20 cellular contexts compared by ENCODE assay signal in the genomic region with DNA sequence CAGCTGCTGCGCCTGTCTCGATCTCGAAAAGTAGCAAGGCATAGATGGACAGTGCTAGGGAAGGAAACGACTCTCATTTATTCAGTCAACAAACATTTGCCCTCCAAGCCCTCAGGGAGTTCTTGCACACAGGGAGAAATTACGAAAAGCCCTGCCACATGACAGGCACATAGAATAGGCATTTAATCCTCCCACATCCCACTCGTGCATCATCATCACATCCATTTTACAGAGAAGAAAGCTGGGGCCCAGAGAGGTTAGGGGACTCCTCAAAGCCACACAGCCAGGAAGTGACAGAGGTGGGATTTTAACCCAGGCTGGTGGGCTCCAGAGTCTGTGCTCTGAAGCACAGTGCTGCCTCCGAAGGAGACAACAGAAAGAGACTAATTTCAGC. TPM values are rescaled to one million over a fixed set of nuclear protein-coding genes. Genes with fewer than 3 reads are reported as not detected.
DNase-seq lines count a peak whose midpoint lies in the region; ATAC-seq, FAIRE-seq and TF ChIP-seq lines count a peak whose summit lies in the region.
"Had no signal": no experiment of that assay in that cellular context is flagged by ENCODE, and none has a peak within 500 bp of the region (broad histone marks: within the 10 kb centered on the region; RNA-seq: fewer than 3 reads in every experiment).

No MANE protein-coding gene starts in this region.

- no peak overlapping the region for H4K91ac ChIP-seq in trophoblast cell (ENCODE audit: low read depth, low read length)

- no peak for TF ChIP-seq POLR2A in K562 (conservative IDR thresholded peaks at IDR 0.05)

- H3K36me3 Mint-ChIP-seq in activated CD4-positive, alpha-beta T cell treated with anti-CD3 and anti-CD28 coated beads, Interleukin-2, amount 10 ng/mL, durations not matched to agents 7 days and 5 days (ENCODE audit: low read depth): no peaks in the 10 kb centered on the region

- CTCF ChIA-PET in activated CD4-positive, alpha-beta T cell treated with anti-CD3 and anti-CD28 coated beads, Interleukin-2, amount 10 ng/mL, durations not matched to agents 7 days and 5 days (lab: Charles Lee): interaction anchor here (0.6 to 1.3 kb wide), 3 partner anchors 14 to 587 kb away, joined by 3 to 6 read pairs (median 3); no protein-coding TSS in a partner anchor
- CTCF ChIA-PET in K562 (lab: Yijun Ruan, JAX; ENCODE audit: low intra/inter-chr PET ratio): no interaction called here

- H2BK120ac ChIP-seq in trophoblast cell (ENCODE audit: insufficient read depth, low read length, poor library complexity): no peak overlapping the region

- H2AFZ ChIP-seq in K562 (ENCODE audit: low read depth, low read length) (no peak overlapping the region), trophoblast cell (ENCODE audit: insufficient read depth, low read length, poor library complexity) (no peak overlapping the region)
- H2AFZ ChIP-seq: GM23248 had no signal

- TF ChIP-seq CTCF in K562 (IDR thresholded peaks at IDR 0.05 in 2 of 3, conservative IDR thresholded peaks at IDR 0.05 in 1 of 3; ENCODE audit: insufficient read depth in 2 of 3, low read depth in 1 of 3, low read length in 3 of 3): no peak

- H3K27me3 Mint-ChIP-seq in activated CD4-positive, alpha-beta T cell treated with anti-CD3 and anti-CD28 coated beads, Interleukin-2, amount 10 ng/mL, durations not matched to agents 7 days and 5 days: no peaks in the 10 kb centered on the region
- H3K27me3 Mint-ChIP-seq: CD4-positive, alpha-beta T cell had no signal

- H3K14ac ChIP-seq in trophoblast cell (ENCODE audit: low read length): no peak overlapping the region

- no peaks in the 10 kb centered on the region for H3K4me1 Mint-ChIP-seq in activated CD4-positive, alpha-beta T cell treated with anti-CD3 and anti-CD28 coated beads, Interleukin-2, amount 10 ng/mL, durations not matched to agents 7 days and 5 days

- WGBS in K562 (ENCODE audit: insufficient coverage, low coverage, missing lambda C conversion rate): 3% methylated on average over 7 of the region's 7 CpGs
- WGBS in trophoblast cell (ENCODE audit: extremely low coverage, insufficient coverage, insufficient read length): no CpG with 5 or more reads among the region's 7 CpGs

- H3K9me1 ChIP-seq in K562 (ENCODE audit: control insufficient read depth, insufficient read depth, low read length): no peaks in the 10 kb centered on the region

- in situ Hi-C loops in K562 (cut with MboI): no loop called here

- H3K4me2 ChIP-seq in K562 (ENCODE audit: insufficient read depth, low read length): no peak overlapping the region
- H3K4me2 ChIP-seq in trophoblast cell (ENCODE audit: low read length): no peak overlapping the region
- H3K4me2 ChIP-seq: A549 had no signal

- no peaks in the 10 kb centered on the region for H3K9me3 Mint-ChIP-seq in activated CD4-positive, alpha-beta T cell treated with anti-CD3 and anti-CD28 coated beads, Interleukin-2, amount 10 ng/mL, durations not matched to agents 7 days and 5 days
- H3K9me3 Mint-ChIP-seq: CD4-positive, alpha-beta T cell had no signal

- no peaks in the 10 kb centered on the region; the same call in none of the 2 replicates for H4K20me1 ChIP-seq in K562 (replicated peaks; ENCODE audit: control insufficient read depth, insufficient read depth, low read length)

- H3K27me3 ChIP-seq in K562 (ENCODE audit: control insufficient read depth in 2 of 2, insufficient read depth in 2 of 2, low read length in 2 of 2) (peaks cover 0 to 23% of the 10 kb centered on the region in 2 experiments; a peak in 4 of 5 replicates), trophoblast cell (ENCODE audit: insufficient read depth, low read length) (no peaks in the 10 kb centered on the region)

- no peak overlapping the region for H3K27ac ChIP-seq in K562 (ENCODE audit: extremely low read depth, low read depth, low read length)
- H3K27ac ChIP-seq in trophoblast cell (ENCODE audit: low read depth, low read length): no peak overlapping the region
- H3K27ac ChIP-seq: 22Rv1, A549, C4-2B, GM23248 had no signal

- no peak overlapping the region for H4K12ac ChIP-seq in trophoblast cell (ENCODE audit: low read depth, low read length)

- no peak for FAIRE-seq in K562 (lab: Jason Lieb, UNC)
- FAIRE-seq: A549, D721Med, G401.6, GM12891, GM19239 had no signal

- no peak overlapping the region for H2BK12ac ChIP-seq in trophoblast cell (ENCODE audit: low read length)

- H3K4me3 Mint-ChIP-seq in activated CD4-positive, alpha-beta T cell treated with anti-CD3 and anti-CD28 coated beads, Interleukin-2, amount 10 ng/mL, durations not matched to agents 7 days and 5 days: no peak overlapping the region
- H3K4me3 Mint-ChIP-seq: CD4-positive, alpha-beta T cell had no signal

- H2AK5ac ChIP-seq in trophoblast cell (ENCODE audit: low read length): no peak overlapping the region

- H3K9me3 ChIP-seq in K562 (replicated peaks; ENCODE audit: control insufficient read depth, insufficient read depth, low read depth, low read length) (peaks cover 5% of the 10 kb centered on the region), trophoblast cell (ENCODE audit: insufficient read depth, low read depth, low read length) (peaks cover 4% of the 10 kb centered on the region)
- H3K9me3 ChIP-seq: A549, Caco-2 had no signal

- H3K79me2 ChIP-seq in K562 (ENCODE audit: control insufficient read depth, insufficient read depth, low read length) (no peaks in the 10 kb centered on the region), trophoblast cell (ENCODE audit: control insufficient read depth, insufficient read depth, low read length, poor library complexity) (no peaks in the 10 kb centered on the region)

- H3K4me3 ChIP-seq in K562 (no peak overlapping the region), trophoblast cell (ENCODE audit: low read depth, low read length) (no peak overlapping the region)
- H3K4me3 ChIP-seq: A549, GM23248 had no signal

- H3K18ac ChIP-seq in trophoblast cell (ENCODE audit: low read length): no peak overlapping the region

- intact Hi-C loops in K562 (cut with micrococcal nuclease): no loop called here

- no peaks in the 10 kb centered on the region for H3K79me1 ChIP-seq in trophoblast cell (ENCODE audit: low read length)

- H3K4ac ChIP-seq in trophoblast cell (ENCODE audit: low read depth, low read length): no peak overlapping the region

- H3K27ac Mint-ChIP-seq in activated CD4-positive, alpha-beta T cell treated with anti-CD3 and anti-CD28 coated beads, Interleukin-2, amount 10 ng/mL, durations not matched to agents 7 days and 5 days: peak overlapping the region; percentile 19
- H3K27ac Mint-ChIP-seq: CD4-positive, alpha-beta T cell had no signal

- no peak for ATAC-seq in K562
- ATAC-seq in HG03520 (IDR thresholded peaks at IDR 0.05; ENCODE audit: unreplicated experiment): no peak
- no peak for ATAC-seq in GM19452 (IDR thresholded peaks at IDR 0.05; ENCODE audit: unreplicated experiment)
- ATAC-seq: A549, HCT116 had no signal

- H3K9ac ChIP-seq in K562 (ENCODE audit: insufficient read depth in 1 of 2, low read depth in 2 of 2, low read length in 2 of 2) (no peak overlapping the region), trophoblast cell (ENCODE audit: low read length) (no peak overlapping the region)
- H3K9ac ChIP-seq: GM23248 had no signal

- no TSS peak for BruUV-seq in K562 (replicated peaks; lab: Mats Ljungman, UMichigan)

- H2BK5ac ChIP-seq in trophoblast cell (ENCODE audit: low read depth, low read length, poor library complexity): no peak overlapping the region

- POLR2A ChIA-PET in activated CD4-positive, alpha-beta T cell treated with anti-CD3 and anti-CD28 coated beads, Interleukin-2, amount 10 ng/mL, durations not matched to agents 7 days and 5 days (lab: Charles Lee): no interaction called here
- POLR2A ChIA-PET in K562 (lab: Yijun Ruan, JAX): interaction anchor here (0.6 to 1.2 kb wide), 4 partner anchors 8 to 664 kb away, joined by 3 to 4 read pairs (median 4); no protein-coding TSS in a partner anchor

- peaks cover 0 to 6% of the 10 kb centered on the region in 2 experiments; a peak in 2 of 5 replicates for H3K4me1 ChIP-seq in K562 (replicated peaks in 1 of 2; ENCODE audit: control insufficient read depth in 2 of 2, insufficient read depth in 2 of 2, low read length in 2 of 2)
- no peaks in the 10 kb centered on the region for H3K4me1 ChIP-seq in trophoblast cell (ENCODE audit: control insufficient read depth in 1 of 2, insufficient read depth in 2 of 2, low read length in 2 of 2)
- H3K4me1 ChIP-seq: A549, Caco-2 had no signal

- no peaks in the 10 kb centered on the region for H3K36me3 ChIP-seq in K562 (ENCODE audit: control insufficient read depth, insufficient read depth, low read length)
- H3K36me3 ChIP-seq in trophoblast cell (ENCODE audit: control insufficient read depth in 1 of 2, insufficient read depth in 2 of 2, low read length in 2 of 2): no peaks in the 10 kb centered on the region

- DNase-seq in activated CD4-positive, alpha-beta T cell treated with anti-CD3 and anti-CD28 coated beads, Interleukin-2, amount 10 ng/mL, durations not matched to agents 7 days and 5 days: no peak
- DNase-seq in activated CD4-positive, alpha-beta T cell treated with anti-CD3 and anti-CD28 coated beads for 4 hours: no peak
- DNase-seq in K562 (ENCODE audit: extremely low read depth in 1 of 4, low spot score in 3 of 4): no peak
- peak; percentile 42 to 77 for DNase-seq in trophoblast cell
- DNase-seq: AML-193; Caco-2; CD4-positive, alpha-beta T cell; GM23248; H7 had no signal

- H4K8ac ChIP-seq in trophoblast cell (ENCODE audit: low read depth, low read length): no peak overlapping the region

- TF ChIP-seq RAD21 in K562 (CRISPR knock-in tag; conservative IDR thresholded peaks at IDR 0.05 in 1 of 2, IDR thresholded peaks at IDR 0.05 in 1 of 2): no peak

- no peak for TF ChIP-seq EP300 in K562 (IDR thresholded peaks at IDR 0.05; ENCODE audit: low read length)

- no peak overlapping the region for H3K23ac ChIP-seq in trophoblast cell (ENCODE audit: low read length)

RNA-seq across cellular contexts. Expression of a gene that starts 11.6 kb away (rescaled TPM):
- total RNA-seq in activated CD4-positive, alpha-beta T cell treated with anti-CD3 and anti-CD28 coated beads, Interleukin-2, amount 10 ng/mL, durations not matched to agents 7 days and 5 days: not detected
- 0.62 TPM in 1 of 2 replicates, not detected in the other for total RNA-seq in K562 (2011; cell fraction: chromatin; rRNA removed; ENCODE audit: low replicate concordance)
- 0.26 TPM in 1 of 2 replicates, not detected in the other for total RNA-seq in K562 (2011; cell fraction: nucleolus; rRNA removed)
- total RNA-seq in K562 (2011; cell fraction: nucleoplasm; rRNA removed): 0.22 TPM in 1 of 2 replicates, not detected in the other
- total RNA-seq in K562 (2014; rRNA removed) (not detected in 2 replicates), K562 (2014; rRNA removed; fragmentation: Illumina TruSeq; extraction: Trizol) (not detected in 2 replicates), K562 (2015; rRNA removed; fragmentation: Illumina TruSeq; extraction: Trizol) (not detected in 2 replicates), K562 (2021) (not detected in 2 replicates)
- polyA plus RNA-seq in K562 (2011; rRNA removed) (0.15 and 0.35 TPM in 2 replicates), K562 (2014; fragmentation: Illumina TruSeq; extraction: Trizol) (not detected in 2 replicates), K562 (2014; fragmentation: Nextera tagmentation; extraction: Ambion mirVana) (under 1 TPM in 1 of 2 experiments, not detected in 1; 0.06 TPM), K562 (2014; rRNA removed) (not detected in 2 replicates)
- 0.10 and 0.18 TPM in 2 replicates for polyA plus RNA-seq in K562 (2011; cell fraction: cytosol; rRNA removed)
- 0.18 and 0.28 TPM in 2 replicates for polyA plus RNA-seq in K562 (2011; cell fraction: nucleus; rRNA removed)
- polyA plus RNA-seq in K562 (2012): 0.12 TPM in 1 of 2 replicates, not detected in the other
- polyA minus RNA-seq in K562 (2011; rRNA and poly(A)+ RNA removed): not detected in 2 replicates
- not detected in 2 replicates for polyA minus RNA-seq in K562 (2011; cell fraction: cytosol; rRNA and poly(A)+ RNA removed)
- 0.22 and 0.27 TPM in 2 replicates for polyA minus RNA-seq in K562 (2011; cell fraction: nucleus; rRNA and poly(A)+ RNA removed)
- 0.07 TPM in 2 replicates for polyA plus RNA-seq in trophoblast cell (2013)
- total RNA-seq: Caco-2; CD4-positive, alpha-beta T cell; H7 had no signal

RNA-seq across cellular contexts. Expression of a gene that starts 17.0 kb away (rescaled TPM):
- 10 to 100 TPM; 33.5 to 44.5 TPM for total RNA-seq in activated CD4-positive, alpha-beta T cell treated with anti-CD3 and anti-CD28 coated beads, Interleukin-2, amount 10 ng/mL, durations not matched to agents 7 days and 5 days
- 25.5 and 71.2 TPM in 2 replicates for total RNA-seq in K562 (2011; cell fraction: chromatin; rRNA removed; ENCODE audit: low replicate concordance)
- 47.4 and 53.0 TPM in 2 replicates for total RNA-seq in K562 (2011; cell fraction: nucleolus; rRNA removed)
- total RNA-seq in K562 (2011; cell fraction: nucleoplasm; rRNA removed): 44.1 and 57.1 TPM in 2 replicates
- total RNA-seq in K562 (2014; rRNA removed) (43.0 and 45.3 TPM in 2 replicates), K562 (2014; rRNA removed; fragmentation: Illumina TruSeq; extraction: Trizol) (7.1 and 10.0 TPM in 2 replicates), K562 (2015; rRNA removed; fragmentation: Illumina TruSeq; extraction: Trizol) (21.1 and 22.8 TPM in 2 replicates), K562 (2021) (46.2 and 46.9 TPM in 2 replicates)
- polyA plus RNA-seq in K562 (2011; rRNA removed) (22.4 and 28.1 TPM in 2 replicates), K562 (2014; fragmentation: Illumina TruSeq; extraction: Trizol) (22.5 and 34.3 TPM in 2 replicates), K562 (2014; fragmentation: Nextera tagmentation; extraction: Ambion mirVana) (1 to 10 TPM; 1.2 to 1.7 TPM), K562 (2014; rRNA removed) (39.7 and 42.5 TPM in 2 replicates)
- 36.6 and 75.2 TPM in 2 replicates for polyA plus RNA-seq in K562 (2011; cell fraction: cytosol; rRNA removed)
- 33.1 and 48.1 TPM in 2 replicates for polyA plus RNA-seq in K562 (2011; cell fraction: nucleus; rRNA removed)
- polyA plus RNA-seq in K562 (2012): 26.7 and 60.7 TPM in 2 replicates
- polyA minus RNA-seq in K562 (2011; rRNA and poly(A)+ RNA removed): 6.1 and 9.0 TPM in 2 replicates
- 10.4 and 19.3 TPM in 2 replicates for polyA minus RNA-seq in K562 (2011; cell fraction: cytosol; rRNA and poly(A)+ RNA removed)
- 15.6 and 16.1 TPM in 2 replicates for polyA minus RNA-seq in K562 (2011; cell fraction: nucleus; rRNA and poly(A)+ RNA removed)
- polyA plus RNA-seq in trophoblast cell (2013): 44.4 and 46.3 TPM in 2 replicates

RNA-seq across cellular contexts. Expression of a gene that starts 23.9 kb away (rescaled TPM):
- total RNA-seq in activated CD4-positive, alpha-beta T cell treated with anti-CD3 and anti-CD28 coated beads, Interleukin-2, amount 10 ng/mL, durations not matched to agents 7 days and 5 days: not detected
- not detected in 2 replicates for total RNA-seq in K562 (2011; cell fraction: chromatin; rRNA removed; ENCODE audit: low replicate concordance)
- total RNA-seq in K562 (2011; cell fraction: nucleolus; rRNA removed): not detected in 2 replicates
- not detected in 2 replicates for total RNA-seq in K562 (2011; cell fraction: nucleoplasm; rRNA removed)
- total RNA-seq in K562 (2014; rRNA removed) (not detected in 2 replicates), K562 (2014; rRNA removed; fragmentation: Illumina TruSeq; extraction: Trizol) (not detected in 2 replicates), K562 (2015; rRNA removed; fragmentation: Illumina TruSeq; extraction: Trizol) (not detected in 2 replicates), K562 (2021) (not detected in 2 replicates)
- polyA plus RNA-seq in K562 (2011; rRNA removed) (not detected in 2 replicates), K562 (2014; fragmentation: Illumina TruSeq; extraction: Trizol) (not detected in 2 replicates), K562 (2014; fragmentation: Nextera tagmentation; extraction: Ambion mirVana) (not detected), K562 (2014; rRNA removed) (not detected in 2 replicates)
- not detected in 2 replicates for polyA plus RNA-seq in K562 (2011; cell fraction: cytosol; rRNA removed)
- polyA plus RNA-seq in K562 (2011; cell fraction: nucleus; rRNA removed): not detected in 2 replicates
- not detected in 2 replicates for polyA plus RNA-seq in K562 (2012)
- polyA minus RNA-seq in K562 (2011; rRNA and poly(A)+ RNA removed): not detected in 2 replicates
- polyA minus RNA-seq in K562 (2011; cell fraction: cytosol; rRNA and poly(A)+ RNA removed): not detected in 2 replicates
- not detected in 2 replicates for polyA minus RNA-seq in K562 (2011; cell fraction: nucleus; rRNA and poly(A)+ RNA removed)
- polyA plus RNA-seq in trophoblast cell (2013): not detected in 2 replicates
- total RNA-seq: Caco-2; CD4-positive, alpha-beta T cell; GM23248; H7 had no signal
- polyA plus RNA-seq: A549, BJ, GM23248 had no signal

RNA-seq across cellular contexts. Expression of a gene that starts 31.4 kb away (rescaled TPM):
- total RNA-seq in activated CD4-positive, alpha-beta T cell treated with anti-CD3 and anti-CD28 coated beads, Interleukin-2, amount 10 ng/mL, durations not matched to agents 7 days and 5 days: 100 to 1,000 TPM; 192 to 198 TPM
- total RNA-seq in K562 (2011; cell fraction: chromatin; rRNA removed; ENCODE audit: low replicate concordance): 47.5 and 109 TPM in 2 replicates
- 178 and 201 TPM in 2 replicates for total RNA-seq in K562 (2011; cell fraction: nucleolus; rRNA removed)
- total RNA-seq in K562 (2011; cell fraction: nucleoplasm; rRNA removed): 126 and 143 TPM in 2 replicates
- 186 and 224 TPM in 2 replicates for total RNA-seq in K562 (2014; rRNA removed)
- total RNA-seq in K562 (2014; rRNA removed; fragmentation: Illumina TruSeq; extraction: Trizol): 54.9 and 64.7 TPM in 2 replicates
- total RNA-seq in K562 (2015; rRNA removed; fragmentation: Illumina TruSeq; extraction: Trizol): 126 and 129 TPM in 2 replicates
- 158 and 163 TPM in 2 replicates for total RNA-seq in K562 (2021)
- polyA plus RNA-seq in K562 (2011; rRNA removed): 151 and 194 TPM in 2 replicates
- 219 and 256 TPM in 2 replicates for polyA plus RNA-seq in K562 (2011; cell fraction: cytosol; rRNA removed)
- polyA plus RNA-seq in K562 (2011; cell fraction: nucleus; rRNA removed): 71.2 and 82.7 TPM in 2 replicates
- polyA plus RNA-seq in K562 (2012): 232 and 263 TPM in 2 replicates
- polyA plus RNA-seq in K562 (2014; fragmentation: Illumina TruSeq; extraction: Trizol): 135 and 166 TPM in 2 replicates
- 10 to 100 TPM; 11.2 to 69.8 TPM for polyA plus RNA-seq in K562 (2014; fragmentation: Nextera tagmentation; extraction: Ambion mirVana)
- polyA plus RNA-seq in K562 (2014; rRNA removed): 232 and 241 TPM in 2 replicates
- 63.4 and 76.9 TPM in 2 replicates for polyA minus RNA-seq in K562 (2011; rRNA and poly(A)+ RNA removed)
- 39.6 and 74.5 TPM in 2 replicates for polyA minus RNA-seq in K562 (2011; cell fraction: cytosol; rRNA and poly(A)+ RNA removed)
- polyA minus RNA-seq in K562 (2011; cell fraction: nucleus; rRNA and poly(A)+ RNA removed): 19.9 and 44.1 TPM in 2 replicates
- polyA plus RNA-seq in trophoblast cell (2013): 0.72 and 0.79 TPM in 2 replicates
- total RNA-seq: GM23248 had no signal

RNA-seq across cellular contexts. Expression of a gene that starts 33.5 kb away (rescaled TPM):
- total RNA-seq in activated CD4-positive, alpha-beta T cell treated with anti-CD3 and anti-CD28 coated beads, Interleukin-2, amount 10 ng/mL, durations not matched to agents 7 days and 5 days: 1 to 10 TPM; 2.1 to 2.8 TPM
- total RNA-seq in K562 (2011; cell fraction: chromatin; rRNA removed; ENCODE audit: low replicate concordance): 4.5 and 13.1 TPM in 2 replicates
- 8.3 and 9.1 TPM in 2 replicates for total RNA-seq in K562 (2011; cell fraction: nucleolus; rRNA removed)
- total RNA-seq in K562 (2011; cell fraction: nucleoplasm; rRNA removed): 5.7 and 7.9 TPM in 2 replicates
- total RNA-seq in K562 (2014; rRNA removed) (1.9 and 2.8 TPM in 2 replicates), K562 (2014; rRNA removed; fragmentation: Illumina TruSeq; extraction: Trizol) (0.38 and 0.44 TPM in 2 replicates), K562 (2015; rRNA removed; fragmentation: Illumina TruSeq; extraction: Trizol) (0.79 and 1.0 TPM in 2 replicates), K562 (2021) (1.6 and 2.0 TPM in 2 replicates)
- polyA plus RNA-seq in K562 (2011; rRNA removed) (1.4 and 1.7 TPM in 2 replicates), K562 (2014; fragmentation: Illumina TruSeq; extraction: Trizol) (1.1 and 1.3 TPM in 2 replicates), K562 (2014; fragmentation: Nextera tagmentation; extraction: Ambion mirVana) (under 1 TPM; 0.06 to 0.10 TPM), K562 (2014; rRNA removed) (2.0 and 3.0 TPM in 2 replicates)
- 1.8 and 3.5 TPM in 2 replicates for polyA plus RNA-seq in K562 (2011; cell fraction: cytosol; rRNA removed)
- polyA plus RNA-seq in K562 (2011; cell fraction: nucleus; rRNA removed): 7.2 and 8.8 TPM in 2 replicates
- 1.8 and 4.7 TPM in 2 replicates for polyA plus RNA-seq in K562 (2012)
- 0.81 and 0.84 TPM in 2 replicates for polyA minus RNA-seq in K562 (2011; rRNA and poly(A)+ RNA removed)
- 2.1 and 3.7 TPM in 2 replicates for polyA minus RNA-seq in K562 (2011; cell fraction: cytosol; rRNA and poly(A)+ RNA removed)
- polyA minus RNA-seq in K562 (2011; cell fraction: nucleus; rRNA and poly(A)+ RNA removed): 1.8 and 1.9 TPM in 2 replicates
- 4.7 and 5.0 TPM in 2 replicates for polyA plus RNA-seq in trophoblast cell (2013)

Comparison
In these comparisons a context has a peak if more than half of its experiments do, and no peak if none do; other contexts are left out.
1. DNase-seq: peak in trophoblast cell (2 of 2); none in activated CD4-positive, alpha-beta T cell treated with anti-CD3 and anti-CD28 coated beads, Interleukin-2, amount 10 ng/mL, durations not matched to agents 7 days and 5 days (single experiment), activated CD4-positive, alpha-beta T cell treated with anti-CD3 and anti-CD28 coated beads for 4 hours (0 of 2) and K562 (0 of 4).